ENCODE assay signal across 1 cellular context in genomic region chr17:69869667-69870066, GRCh38.
TF ChIP-seq lines count a peak whose summit lies in the region.

No MANE protein-coding gene starts in this region.

TF ChIP-seq in GM23338, 12 proteins besides CTCF, POLR2A, EP300 and RAD21 (continued from another document):
- TF ChIP-seq ZNF462 (CRISPR knock-in tag; IDR thresholded peaks at IDR 0.05), result no peak
- TF ChIP-seq CREB1 (CRISPR knock-in tag; IDR thresholded peaks at IDR 0.05; ENCODE audit: low read depth), result no peak
- no peak for TF ChIP-seq POLR2AphosphoS5 (IDR thresholded peaks at IDR 0.05; ENCODE audit: low read depth)
- TF ChIP-seq ZNF331 (CRISPR knock-in tag; IDR thresholded peaks at IDR 0.05; ENCODE audit: low read depth), result no peak
- TF ChIP-seq EZH2 (IDR thresholded peaks at IDR 0.05; ENCODE audit: low read depth, unreplicated experiment), result no peak
- TF ChIP-seq NANOG (IDR thresholded peaks at IDR 0.05; ENCODE audit: borderline replicate concordance), result no peak
- no peak for TF ChIP-seq STAT1 (IDR thresholded peaks at IDR 0.05; ENCODE audit: unreplicated experiment)
TF ChIP-seq in GM23338: peak in this region for 0.
